ENCODE assay signal across 37 cellular contexts in genomic region chr12:102862486-102862885, GRCh38. TPM values are rescaled to one million over a fixed set of nuclear protein-coding genes. Genes with fewer than 3 reads are reported as not detected.
"Had no signal": no experiment of that assay in that cellular context is flagged by ENCODE, and none has a peak within 500 bp of the region (broad histone marks: within the 10 kb centered on the region; RNA-seq: fewer than 3 reads in every experiment).

No MANE protein-coding gene starts in this region.

- H3K9me3 ChIP-seq: adrenal gland, ascending aorta, body of pancreas, breast epithelium had no signal

- FAIRE-seq: astrocyte, bronchial epithelial cell had no signal

- H3K4me1 ChIP-seq: adrenal gland, ascending aorta, body of pancreas, breast epithelium had no signal

- H3K4me3 ChIP-seq: adrenal gland, ascending aorta, body of pancreas, breast epithelium, cardiac muscle cell had no signal

- H3K27ac ChIP-seq: adrenal gland, ascending aorta, body of pancreas, brain microvascular endothelial cell, breast epithelium, cardiac muscle cell had no signal

- ATAC-seq: activated naive CD4-positive, alpha-beta T cell treated with anti-CD3 and anti-CD28 coated beads, Interleukin-2, amount 50 U/mL, for 72 hours; activated naive CD8-positive, alpha-beta T cell treated with anti-CD3 and anti-CD28 coated beads, Interleukin-2, amount 50 U/mL, for 24 hours; activated T-cell treated with anti-CD3 and anti-CD28 coated beads, Interleukin-2, amount 50 U/mL, for 4 hours; activated T-cell treated with anti-CD3 and anti-CD28 coated beads, Interleukin-2, amount 50 U/mL, for 72 hours; activated T-helper 17 cell treated with anti-CD3 and anti-CD28 coated beads, Interleukin-2, amount 50 U/mL, for 72 hours; body of pancreas had no signal

- H3K36me3 ChIP-seq: adrenal gland, ascending aorta, brain microvascular endothelial cell, breast epithelium, cardiac muscle cell had no signal

- DNase-seq: activated effector memory CD4-positive, alpha-beta T cell treated with anti-CD3 and anti-CD28 coated beads, Interleukin-2, amount 50 U/mL, for 16 hours; activated effector memory CD4-positive, alpha-beta T cell treated with Interleukin-2 at 50 U/mL for 16 hours; activated gamma-delta T cell; activated gamma-delta T cell treated with Interleukin-2 at 50 U/mL for 16 hours; activated naive CD4-positive, alpha-beta T cell; activated naive CD4-positive, alpha-beta T cell treated with anti-CD3 and anti-CD28 coated beads for 36 hours; activated naive CD4-positive, alpha-beta T cell treated with anti-CD3 and anti-CD28 coated beads, Interleukin-2, amount 10 ng/mL, durations not matched to agents 7 days and 5 days; activated naive CD4-positive, alpha-beta T cell treated with anti-CD3 and anti-CD28 coated beads, Interleukin-2, amount 50 U/mL, for 16 hours; activated naive CD4-positive, alpha-beta T cell treated with Interleukin-2 at 50 U/mL for 16 hours; activated naive CD8-positive, alpha-beta T cell treated with anti-CD3 and anti-CD28 coated beads for 36 hours; activated naive CD8-positive, alpha-beta T cell treated with anti-CD3 and anti-CD28 coated beads, Interleukin-2, amount 10 ng/mL, durations not matched to agents 7 days and 5 days; activated naive CD8-positive, alpha-beta T cell treated with anti-CD3 and anti-CD28 coated beads, Interleukin-2, amount 50 U/mL, for 24 hours; activated T-cell treated with anti-CD3 and anti-CD28 coated beads, Interleukin-2, amount 50 U/mL, for 24 hours; activated T-cell treated with anti-CD3 and anti-CD28 coated beads, Interleukin-2, amount 50 U/mL, for 4 hours; activated T-cell treated with anti-CD3 and anti-CD28 coated beads, Interleukin-2, amount 50 U/mL, for 48 hours; activated T-cell treated with anti-CD3 and anti-CD28 coated beads, Interleukin-2, amount 50 U/mL, for 72 hours; adrenal gland; amniotic stem cell; amygdala; anterior cingulate cortex; aorta; body of pancreas; brain microvascular endothelial cell; caudate nucleus; central memory CD4-positive, alpha-beta T cell; cerebellar nuclear complex had no signal

- H3K27me3 ChIP-seq: adrenal gland, ascending aorta, body of pancreas, brain microvascular endothelial cell, breast epithelium, cardiac muscle cell had no signal

RNA-seq across cellular contexts. Expression of gene PAH, which starts 54.6 kb away (rescaled TPM):
- total RNA-seq: activated naive CD4-positive, alpha-beta T cell treated with anti-CD3 and anti-CD28 coated beads for 36 hours; activated naive CD8-positive, alpha-beta T cell treated with anti-CD3 and anti-CD28 coated beads for 36 hours; activated naive CD8-positive, alpha-beta T cell treated with anti-CD3 and anti-CD28 coated beads, Interleukin-2, amount 10 ng/mL, durations not matched to agents 7 days and 5 days; activated T-helper 1 cell treated with anti-CD3 and anti-CD28 coated beads, Interleukin-12 subunit alpha, Interleukin-12 subunit beta, Interleukin-2, Interleukin-4 antibody, amounts not matched to agents 30 ng/mL and 10 ng/mL and 1 ng/mL, durations not matched to agents 14 hours and 24 hours and 36 hours; activated T-helper 2 cell treated with anti-CD3 and anti-CD28 coated beads, Interferon-gamma antibody, Interleukin-2, Interleukin-4, amounts not matched to agents 10 μg/mL and 5 μg/mL and 100 μg/mL, durations not matched to agents 14 hours and 24 hours and 36 hours; aorta; ascending aorta; astrocyte; bronchial epithelial cell; cardiac septum; chondrocyte had no signal
- polyA plus RNA-seq: aorta, cardiac muscle cell had no signal
